ENCODE assay signal across 9 cellular contexts in the genomic region with DNA sequence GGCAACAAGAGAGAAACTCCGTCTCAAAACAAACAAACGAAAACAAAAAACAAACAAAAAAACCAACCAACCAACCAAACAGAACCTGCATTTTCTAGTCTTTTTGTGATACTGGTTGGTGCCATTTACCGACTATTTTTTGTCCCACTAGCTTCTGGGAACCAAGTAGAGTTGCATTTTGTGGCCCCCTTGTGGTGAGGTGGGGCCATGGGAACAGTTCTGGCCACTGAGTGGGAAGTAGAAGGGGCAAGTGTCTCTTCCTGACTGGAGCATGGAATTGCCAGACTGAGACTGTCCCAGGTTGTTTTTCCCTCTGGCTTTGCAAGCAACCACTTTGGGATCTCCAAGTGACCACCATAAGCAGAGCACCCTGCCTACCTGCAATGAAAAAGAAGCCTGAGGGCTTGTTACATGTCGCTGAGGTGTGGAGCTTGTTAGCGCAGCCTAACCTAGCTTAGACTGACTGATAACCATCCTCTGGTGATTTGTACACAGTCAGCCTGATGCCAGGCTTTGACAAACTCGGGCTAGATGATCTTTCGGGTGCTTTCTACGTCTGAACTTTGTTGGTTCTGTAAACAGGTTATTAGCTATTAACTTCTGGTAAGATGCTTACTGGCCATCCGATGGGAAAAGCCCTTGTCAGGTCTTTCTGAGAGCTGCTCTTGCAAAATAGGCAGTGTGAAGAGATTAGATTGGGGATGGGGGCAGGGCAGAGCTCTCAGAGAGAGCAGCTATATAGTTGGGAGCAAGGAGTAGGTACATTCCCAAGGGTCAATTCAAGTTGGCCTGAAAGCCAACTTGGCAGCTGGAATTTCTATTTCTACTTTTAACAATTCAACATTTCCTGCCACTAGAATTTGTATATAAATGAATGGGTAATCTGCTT.
A peak's percentile ranks its signal among the peaks of the same experiment; 100 is the strongest.
DNase-seq lines count a peak whose midpoint lies in the region; ATAC-seq, FAIRE-seq and TF ChIP-seq lines count a peak whose summit lies in the region.
"Had no signal": no experiment of that assay in that cellular context is flagged by ENCODE, and none has a peak within 500 bp of the region (broad histone marks: within the 10 kb centered on the region; RNA-seq: fewer than 3 reads in every experiment).

No MANE protein-coding gene starts in this region.

- no peak for DNase-seq in AG04449 (ENCODE audit: low read depth, low spot score)
- peak; percentile 57 for DNase-seq in RKO (ENCODE audit: low spot score)
- peak; percentile 22 to 46 for DNase-seq in erythroblast (lab: John Stamatoyannopoulos, UW)
- no peak for DNase-seq in smooth muscle cell (lab: John Stamatoyannopoulos, UW; ENCODE audit: unreplicated experiment)
- DNase-seq in hippocampal formation (lab: John Stamatoyannopoulos, UW) = no peak

- no peaks in the 10 kb centered on the region for H3K4me1 ChIP-seq in smooth muscle cell (ENCODE audit: low read depth)

- H3F3A ChIP-seq in smooth muscle cell (ENCODE audit: low read depth) = no peaks in the 10 kb centered on the region

- H3K27me3 ChIP-seq in smooth muscle cell (ENCODE audit: low read depth) = no peaks in the 10 kb centered on the region

- POLR2A ChIA-PET in AG04449 (lab: Yijun Ruan, JAX) = no interaction called here

- CTCF ChIA-PET in AG04449 (lab: Yijun Ruan, JAX) = interaction anchor here (0.8 to 4.0 kb wide), 9 partner anchors 9 to 230 kb away, joined by 3 to 26 read pairs (median 4); no protein-coding TSS in a partner anchor

- no peaks in the 10 kb centered on the region for H4K20me1 ChIP-seq in smooth muscle cell (ENCODE audit: low read depth)

- no peak for TF ChIP-seq POLR2A in erythroblast (IDR thresholded peaks at IDR 0.05; ENCODE audit: low read length)

- peak; percentile 40 for FAIRE-seq in G401.6 (lab: Jason Lieb, UNC)
- FAIRE-seq: islet of Langerhans had no signal

- no peak overlapping the region for H3K27ac ChIP-seq in smooth muscle cell (ENCODE audit: low read depth)

- H3K4me3 ChIP-seq in AG04449 (ENCODE audit: low read depth, low read length) (no peak overlapping the region), smooth muscle cell (no peak overlapping the region)

- ATAC-seq in HG02884 (IDR thresholded peaks at IDR 0.05; ENCODE audit: unreplicated experiment) (peak; percentile 57), HG02588 (IDR thresholded peaks at IDR 0.05; ENCODE audit: unreplicated experiment) (no peak)

- TF ChIP-seq CTCF in AG04449 (IDR thresholded peaks at IDR 0.05; ENCODE audit: insufficient read depth, low read length, missing control alignments) (peak; percentile 58), smooth muscle cell (IDR thresholded peaks at IDR 0.05; ENCODE audit: borderline replicate concordance, insufficient read depth, poor library complexity, severe bottlenecking) (peak; percentile 38)

- H3K9ac ChIP-seq in smooth muscle cell (ENCODE audit: low read depth) = no peak overlapping the region

- H3K79me2 ChIP-seq in smooth muscle cell (ENCODE audit: low read depth) = no peaks in the 10 kb centered on the region

- H3K4me2 ChIP-seq in smooth muscle cell = no peak overlapping the region

- 77% methylated on average over 9 of the region's 9 CpGs for WGBS in smooth muscle cell (ENCODE audit: low lambda C conversion rate)

- no peaks in the 10 kb centered on the region for H3K36me3 ChIP-seq in smooth muscle cell (ENCODE audit: low read depth)

- H2AFZ ChIP-seq in smooth muscle cell (ENCODE audit: low read depth) = no peak overlapping the region

- no peaks in the 10 kb centered on the region for H3K9me3 ChIP-seq in smooth muscle cell (replicated peaks; ENCODE audit: low read depth)

Comparison
In these comparisons a context has a peak if more than half of its experiments do, and no peak if none do; other contexts are left out.
1. DNase-seq: peak in RKO (single experiment) and erythroblast (2 of 2); none in AG04449 (single experiment), smooth muscle cell (single experiment) and hippocampal formation (0 of 2).